ENCODE assay signal across 32 cellular contexts in genomic region chr10:105535478-105535877, GRCh38.
"Had no signal": no experiment of that assay in that cellular context is flagged by ENCODE, and none has a peak within 500 bp of the region (broad histone marks: within the 10 kb centered on the region; RNA-seq: fewer than 3 reads in every experiment).

No MANE protein-coding gene starts in this region.

- H3K27ac ChIP-seq: adrenal gland, ascending aorta, body of pancreas, brain microvascular endothelial cell, breast epithelium, cardiac muscle cell had no signal

- H3K27me3 ChIP-seq: adrenal gland, ascending aorta, body of pancreas, brain microvascular endothelial cell, breast epithelium, cardiac muscle cell had no signal

- ATAC-seq: activated naive CD4-positive, alpha-beta T cell treated with anti-CD3 and anti-CD28 coated beads, Interleukin-2, amount 50 U/mL, for 72 hours; activated naive CD8-positive, alpha-beta T cell treated with anti-CD3 and anti-CD28 coated beads, Interleukin-2, amount 50 U/mL, for 24 hours; activated T-cell treated with anti-CD3 and anti-CD28 coated beads, Interleukin-2, amount 50 U/mL, for 4 hours; activated T-cell treated with anti-CD3 and anti-CD28 coated beads, Interleukin-2, amount 50 U/mL, for 72 hours; activated T-helper 17 cell treated with anti-CD3 and anti-CD28 coated beads, Interleukin-2, amount 50 U/mL, for 72 hours; body of pancreas had no signal

- DNase-seq: activated effector memory CD4-positive, alpha-beta T cell treated with anti-CD3 and anti-CD28 coated beads, Interleukin-2, amount 50 U/mL, for 16 hours; activated effector memory CD4-positive, alpha-beta T cell treated with Interleukin-2 at 50 U/mL for 16 hours; activated gamma-delta T cell; activated gamma-delta T cell treated with Interleukin-2 at 50 U/mL for 16 hours; activated naive CD4-positive, alpha-beta T cell; activated naive CD4-positive, alpha-beta T cell treated with anti-CD3 and anti-CD28 coated beads for 36 hours; activated naive CD4-positive, alpha-beta T cell treated with anti-CD3 and anti-CD28 coated beads, Interleukin-2, amount 10 ng/mL, durations not matched to agents 7 days and 5 days; activated naive CD4-positive, alpha-beta T cell treated with anti-CD3 and anti-CD28 coated beads, Interleukin-2, amount 50 U/mL, for 16 hours; activated naive CD4-positive, alpha-beta T cell treated with Interleukin-2 at 50 U/mL for 16 hours; activated naive CD8-positive, alpha-beta T cell treated with anti-CD3 and anti-CD28 coated beads for 36 hours; activated naive CD8-positive, alpha-beta T cell treated with anti-CD3 and anti-CD28 coated beads, Interleukin-2, amount 10 ng/mL, durations not matched to agents 7 days and 5 days; activated naive CD8-positive, alpha-beta T cell treated with anti-CD3 and anti-CD28 coated beads, Interleukin-2, amount 50 U/mL, for 24 hours; activated T-cell treated with anti-CD3 and anti-CD28 coated beads, Interleukin-2, amount 50 U/mL, for 1 hour; activated T-cell treated with anti-CD3 and anti-CD28 coated beads, Interleukin-2, amount 50 U/mL, for 24 hours; activated T-cell treated with anti-CD3 and anti-CD28 coated beads, Interleukin-2, amount 50 U/mL, for 4 hours; activated T-cell treated with anti-CD3 and anti-CD28 coated beads, Interleukin-2, amount 50 U/mL, for 48 hours; activated T-cell treated with anti-CD3 and anti-CD28 coated beads, Interleukin-2, amount 50 U/mL, for 72 hours; adrenal gland; amniotic stem cell; amygdala; anterior cingulate cortex; aorta; body of pancreas; brain microvascular endothelial cell; caudate nucleus; central memory CD4-positive, alpha-beta T cell; cerebellar nuclear complex had no signal

- H3K36me3 ChIP-seq: adrenal gland, ascending aorta, brain microvascular endothelial cell, breast epithelium, cardiac muscle cell had no signal

- H3K9me3 ChIP-seq: adrenal gland, ascending aorta, body of pancreas had no signal

- H3K4me1 ChIP-seq: adrenal gland, ascending aorta, body of pancreas, breast epithelium had no signal

- H3K4me3 ChIP-seq: adrenal gland, ascending aorta, body of pancreas, breast epithelium, cardiac muscle cell had no signal
